In genomic region chr15:82849556-82850241, GRCh38 we compare ENCODE assay signal across 8 cellular contexts. TPM values are rescaled to one million over a fixed set of nuclear protein-coding genes. Genes with fewer than 3 reads are reported as not detected.
DNase-seq lines count a peak whose midpoint lies in the region; TF ChIP-seq lines count a peak whose summit lies in the region.

No MANE protein-coding gene starts in this region.

- H3K9ac ChIP-seq in SK-N-SH: no peak overlapping the region
- H3K9ac ChIP-seq in skeletal muscle tissue (ENCODE audit: low read depth in 1 of 3, low read length in 3 of 3): peak overlapping the region in 2 of 3 donors; percentile 35 to 70

- no peak for TF ChIP-seq EP300 in SK-N-SH (IDR thresholded peaks at IDR 0.05; ENCODE audit: borderline replicate concordance in 1 of 2, low read depth in 1 of 2, low read length in 1 of 2)

- no peaks in the 10 kb centered on the region for H3K79me2 ChIP-seq in SK-N-SH (ENCODE audit: insufficient read depth)

- H3K4me3 ChIP-seq in SK-N-SH (ENCODE audit: low read depth in 2 of 2, low read length in 1 of 2) (no peak overlapping the region; a peak in 1 of 4 replicates), skeletal muscle tissue (ENCODE audit: low read length in 3 of 3) (peak overlapping the region in 2 of 3 donors; percentile 27 to 35)

- H2AFZ ChIP-seq in SK-N-SH (ENCODE audit: low read depth): no peak overlapping the region; the same call in 1 of the 2 replicates

- H3K27me3 ChIP-seq in SK-N-SH (ENCODE audit: insufficient read depth): no peaks in the 10 kb centered on the region
- H3K27me3 ChIP-seq in skeletal muscle tissue (ENCODE audit: control insufficient read depth in 3 of 3, insufficient read depth in 3 of 3, low read length in 3 of 3): no peaks in the 10 kb centered on the region

- H4K20me1 ChIP-seq in SK-N-SH (ENCODE audit: insufficient read depth): no peaks in the 10 kb centered on the region

- CTCF ChIA-PET in SK-N-SH (lab: Yijun Ruan, JAX): interaction anchor here (0.6 to 6.3 kb wide), 25 partner anchors 8 to 594 kb away, joined by 3 to 64 read pairs (median 4); partner anchors contain the start of genes C15orf40 and RAMAC
- CTCF ChIA-PET in MCF 10A (lab: Yijun Ruan, JAX): interaction anchor here (0.5 to 4.7 kb wide), 15 partner anchors 11 to 343 kb away, joined by 3 to 47 read pairs (median 3); no protein-coding TSS in a partner anchor

- POLR2A ChIA-PET in SK-N-SH (lab: Yijun Ruan, JAX): interaction anchor here (0.6 to 1.2 kb wide), 2 partner anchors 218 to 309 kb away, joined by 3 read pairs; partner anchors contain the start of gene RPS17
- POLR2A ChIA-PET in MCF 10A (lab: Yijun Ruan, JAX): interaction anchor here (1.0 to 1.6 kb wide), 4 partner anchors 100 to 150 kb away, joined by 3 to 6 read pairs (median 4); partner anchors contain the start of gene RAMAC

- no peak overlapping the region for H3K4me2 ChIP-seq in SK-N-SH

- WGBS in SK-N-SH (ENCODE audit: low lambda C conversion rate): 80% methylated on average over 19 of the region's 20 CpGs

- TF ChIP-seq CTCF in GM12872 (IDR thresholded peaks at IDR 0.05; ENCODE audit: insufficient read depth, low read depth, low read length) (peak; percentile 88), SK-N-SH (IDR thresholded peaks at IDR 0.05) (peak; percentile 53), MCF 10A (IDR thresholded peaks at IDR 0.05; ENCODE audit: unreplicated experiment) (peak; percentile 53)

- no peaks in the 10 kb centered on the region for H3K4me1 Mint-ChIP-seq in MCF 10A (ENCODE audit: insufficient read depth, unreplicated experiment)

- H3K4me1 ChIP-seq in SK-N-SH (ENCODE audit: control insufficient read depth in 1 of 2, insufficient read depth in 2 of 2, low read depth in 1 of 2, low read length in 1 of 2) (peaks cover 4 to 22% of the 10 kb centered on the region in 2 experiments; a peak in 3 of 4 replicates), skeletal muscle tissue (ENCODE audit: control insufficient read depth in 3 of 3, insufficient read depth in 3 of 3, low read length in 3 of 3) (peaks cover 7 to 29% (median 18%) of the 10 kb centered on the region in 3 donors)

- no peaks in the 10 kb centered on the region for H3K9me3 ChIP-seq in SK-N-SH
- H3K9me3 ChIP-seq in skeletal muscle tissue (ENCODE audit: control insufficient read depth in 3 of 3, low read length in 3 of 3): no peaks in the 10 kb centered on the region

- H3K36me3 ChIP-seq in SK-N-SH (replicated peaks in 1 of 2; ENCODE audit: control insufficient read depth in 1 of 2, insufficient read depth in 2 of 2, low read length in 1 of 2) (no peaks in the 10 kb centered on the region), skeletal muscle tissue (ENCODE audit: control insufficient read depth in 3 of 3, insufficient read depth in 3 of 3, low read length in 3 of 3) (peaks cover 21 to 44% (median 41%) of the 10 kb centered on the region in 3 donors)

- H3K36me3 Mint-ChIP-seq in MCF 10A (ENCODE audit: insufficient read depth, unreplicated experiment): no peaks in the 10 kb centered on the region

- peak; percentile 72 for TF ChIP-seq RAD21 in SK-N-SH (IDR thresholded peaks at IDR 0.05; ENCODE audit: low read length)

- H3K4me3 Mint-ChIP-seq in MCF 10A (ENCODE audit: unreplicated experiment): no peak overlapping the region

- peak overlapping the region; percentile 16 for H3K27ac Mint-ChIP-seq in MCF 10A (ENCODE audit: low read depth, unreplicated experiment)

- intact Hi-C loops in MCF 10A (cut with micrococcal nuclease): loop anchor here (1.0 to 2.0 kb wide), 2 partner anchors 137 to 151 kb away; partner anchors contain the start of gene RAMAC

- DNase-seq in 8988T (peak; percentile 61), LHCN-M2 (ENCODE audit: low read depth) (peak; percentile 84), SK-N-SH (peak; percentile 59), MCF 10A (ENCODE audit: unreplicated experiment) (peak; percentile 85), iPS-NIHi11 (ENCODE audit: low spot score) (peak; percentile 86), mesenteric fat pad (ENCODE audit: low spot score) (no peak)

- no TSS peak for BruUV-seq in MCF 10A (replicated peaks; lab: Mats Ljungman, UMichigan)

- H3K27ac ChIP-seq in SK-N-SH (ENCODE audit: low read depth in 2 of 2, low read length in 1 of 2) (peak overlapping the region in 1 of 2 experiments; percentile 90; a peak in 2 of 4 replicates), skeletal muscle tissue (ENCODE audit: low read depth, low read length) (peak overlapping the region; percentile 70)

- no peaks in the 10 kb centered on the region for H3K27me3 Mint-ChIP-seq in MCF 10A (ENCODE audit: insufficient read depth, unreplicated experiment)

- H3K9me3 Mint-ChIP-seq in MCF 10A (ENCODE audit: unreplicated experiment): no peaks in the 10 kb centered on the region

- peaks cover 8% of the 10 kb centered on the region for H3F3A ChIP-seq in SK-N-SH (replicated peaks; ENCODE audit: insufficient read depth)

- H3K9me2 ChIP-seq in SK-N-SH: no peaks in the 10 kb centered on the region

TF ChIP-seq in SK-N-SH, 30 proteins besides CTCF, POLR2A, EP300 and RAD21:
- TF ChIP-seq, protein P1, sequence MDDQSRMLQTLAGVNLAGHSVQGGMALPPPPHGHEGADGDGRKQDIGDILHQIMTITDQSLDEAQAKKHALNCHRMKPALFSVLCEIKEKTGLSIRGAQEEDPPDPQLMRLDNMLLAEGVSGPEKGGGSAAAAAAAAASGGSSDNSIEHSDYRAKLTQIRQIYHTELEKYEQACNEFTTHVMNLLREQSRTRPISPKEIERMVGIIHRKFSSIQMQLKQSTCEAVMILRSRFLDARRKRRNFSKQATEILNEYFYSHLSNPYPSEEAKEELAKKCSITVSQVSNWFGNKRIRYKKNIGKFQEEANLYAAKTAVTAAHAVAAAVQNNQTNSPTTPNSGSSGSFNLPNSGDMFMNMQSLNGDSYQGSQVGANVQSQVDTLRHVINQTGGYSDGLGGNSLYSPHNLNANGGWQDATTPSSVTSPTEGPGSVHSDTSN (IDR thresholded peaks at IDR 0.05): peak; percentile 43; the same call in 1 of the 2 replicates
- TF ChIP-seq SMC3 (IDR thresholded peaks at IDR 0.05; ENCODE audit: low read depth, low read length) (peak; percentile 58), CHD2 (IDR thresholded peaks at IDR 0.05; ENCODE audit: low read length, partially characterized antibody) (no peak)

RNA-seq across cellular contexts. Expression of gene WHAMM, which starts 40.3 kb away (rescaled TPM):
- total RNA-seq in LHCN-M2 (2014; rRNA removed) (4.2 and 5.3 TPM in 2 replicates), MCF 10A (2022) (8.2 and 10.1 TPM in 2 replicates), skeletal muscle tissue (6.8 TPM), mesenteric fat pad (7.8 TPM)
- 3.7 TPM for polyA plus RNA-seq in LHCN-M2 (2012)
- polyA plus RNA-seq in SK-N-SH (2012; rRNA removed): 1.9 and 2.3 TPM in 2 replicates
- polyA plus RNA-seq in SK-N-SH (2012; cell fraction: cytosol; rRNA removed): 2.3 and 2.4 TPM in 2 replicates
- polyA plus RNA-seq in SK-N-SH (2012; cell fraction: nucleus; rRNA removed): 2.7 and 4.0 TPM in 2 replicates

RNA-seq across cellular contexts. Expression of gene FSD2, which starts 43.8 kb away (rescaled TPM):
- total RNA-seq in LHCN-M2 (2014; rRNA removed) (not detected in 2 replicates), MCF 10A (2022) (not detected in 2 replicates), skeletal muscle tissue (26.6 TPM), mesenteric fat pad (not detected)
- 0.02 TPM for polyA plus RNA-seq in LHCN-M2 (2012)
- polyA plus RNA-seq in SK-N-SH (2012; rRNA removed): not detected in 2 replicates
- polyA plus RNA-seq in SK-N-SH (2012; cell fraction: cytosol; rRNA removed): not detected in 2 replicates
- polyA plus RNA-seq in SK-N-SH (2012; cell fraction: nucleus; rRNA removed): not detected in 2 replicates

Comparison
In these comparisons a context has a peak if more than half of its experiments do, and no peak if none do; other contexts are left out.
1. H3K4me3 ChIP-seq: peak in skeletal muscle tissue (2 of 3); none in SK-N-SH (0 of 2).
2. RNA of gene FSD2, which starts 43.8 kb away (total RNA-seq): 26.6 TPM in skeletal muscle tissue (single experiment); not detected in LHCN-M2, not detected in MCF 10A and not detected in mesenteric fat pad (single experiment); every median in the first group is over 10 times any median in the second.
3. Peak in every context shown above with its lines, with median percentiles within 50 percentile points of each other: CTCF ChIP-seq.